Comparison of ENCODE assay signal across 20 cellular contexts in genomic region chr20:57004416-57004815, GRCh38.
"Had no signal": no experiment of that assay in that cellular context is flagged by ENCODE, and none has a peak within 500 bp of the region (broad histone marks: within the 10 kb centered on the region; RNA-seq: fewer than 3 reads in every experiment).

No MANE protein-coding gene starts in this region.

- H3K9me3 ChIP-seq: psoas muscle, upper lobe of left lung had no signal

- H3K36me3 Mint-ChIP-seq: activated naive CD4-positive, alpha-beta T cell treated with anti-CD3 and anti-CD28 coated beads, Interleukin-2, amount 10 ng/mL, durations not matched to agents 7 days and 5 days had no signal

- H3K4me1 ChIP-seq: psoas muscle, stomach, upper lobe of left lung had no signal

- H3K27ac ChIP-seq: brain microvascular endothelial cell, epithelial cell of prostate, psoas muscle, stomach, upper lobe of left lung had no signal

- H3K9me3 Mint-ChIP-seq: activated CD4-positive, alpha-beta T cell treated with anti-CD3 and anti-CD28 coated beads, Interleukin-2, amount 10 ng/mL, durations not matched to agents 24 days and 14 days; activated naive CD4-positive, alpha-beta T cell treated with anti-CD3 and anti-CD28 coated beads, Interleukin-2, amount 10 ng/mL, durations not matched to agents 7 days and 5 days; activated T-cell treated with anti-CD3 and anti-CD28 coated beads, Interleukin-2, amount 50 U/mL, for 24 hours had no signal

- H3K4me3 Mint-ChIP-seq: activated CD4-positive, alpha-beta T cell treated with anti-CD3 and anti-CD28 coated beads, Interleukin-2, amount 10 ng/mL, durations not matched to agents 24 days and 14 days; activated CD8-positive, alpha-beta T cell treated with anti-CD3 and anti-CD28 coated beads, Interleukin-2, amount 10 ng/mL, durations not matched to agents 7 days and 5 days; activated naive CD4-positive, alpha-beta T cell treated with anti-CD3 and anti-CD28 coated beads, Interleukin-2, amount 10 ng/mL, durations not matched to agents 7 days and 5 days; activated T-cell treated with anti-CD3 and anti-CD28 coated beads, Interleukin-2, amount 50 U/mL, for 24 hours; endodermal cell; nephron progenitor cell had no signal

- H3K27me3 ChIP-seq: brain microvascular endothelial cell, upper lobe of left lung had no signal

- H3K4me1 Mint-ChIP-seq: activated CD4-positive, alpha-beta T cell treated with anti-CD3 and anti-CD28 coated beads, Interleukin-2, amount 10 ng/mL, durations not matched to agents 24 days and 14 days; activated naive CD4-positive, alpha-beta T cell treated with anti-CD3 and anti-CD28 coated beads, Interleukin-2, amount 10 ng/mL, durations not matched to agents 7 days and 5 days had no signal

- H3K36me3 ChIP-seq: brain microvascular endothelial cell, stomach, upper lobe of left lung had no signal

- H3K27ac Mint-ChIP-seq: activated CD4-positive, alpha-beta T cell treated with anti-CD3 and anti-CD28 coated beads, Interleukin-2, amount 10 ng/mL, durations not matched to agents 24 days and 14 days; activated CD8-positive, alpha-beta T cell treated with anti-CD3 and anti-CD28 coated beads, Interleukin-2, amount 10 ng/mL, durations not matched to agents 7 days and 5 days; activated naive CD4-positive, alpha-beta T cell treated with anti-CD3 and anti-CD28 coated beads, Interleukin-2, amount 10 ng/mL, durations not matched to agents 7 days and 5 days; activated T-cell treated with anti-CD3 and anti-CD28 coated beads, Interleukin-2, amount 50 U/mL, for 24 hours; endodermal cell; nephron progenitor cell had no signal

- DNase-seq: activated CD4-positive, alpha-beta T cell treated with anti-CD3 and anti-CD28 coated beads, Interleukin-2, amount 10 ng/mL, durations not matched to agents 24 days and 14 days; activated CD8-positive, alpha-beta T cell treated with anti-CD3 and anti-CD28 coated beads, Interleukin-2, amount 10 ng/mL, durations not matched to agents 7 days and 5 days; activated naive CD4-positive, alpha-beta T cell treated with anti-CD3 and anti-CD28 coated beads, Interleukin-2, amount 10 ng/mL, durations not matched to agents 7 days and 5 days; activated T-cell treated with anti-CD3 and anti-CD28 coated beads, Interleukin-2, amount 50 U/mL, for 24 hours; aorta; brain microvascular endothelial cell; central memory CD4-positive, alpha-beta T cell; endodermal cell; foreskin fibroblast; left ventricle myocardium superior; nephron progenitor cell; psoas muscle; right cardiac atrium; stimulated activated CD4-positive, alpha-beta T cell treated with anti-CD3 and anti-CD28 coated beads, Interleukin-15, amount 100 ng/mL, for 24 hours; stimulated activated CD4-positive, alpha-beta T cell treated with anti-CD3 and anti-CD28 coated beads, Interleukin-4, amount 100 ng/mL, for 1 hour; stomach; T1000; upper lobe of left lung had no signal

- H3K4me3 ChIP-seq: psoas muscle, stomach, upper lobe of left lung had no signal

- FAIRE-seq: colon had no signal
